Comparison of ENCODE assay signal across 29 cellular contexts in genomic region chr4:26212528-26212927, GRCh38.
"Had no signal": no experiment of that assay in that cellular context is flagged by ENCODE, and none has a peak within 500 bp of the region (broad histone marks: within the 10 kb centered on the region; RNA-seq: fewer than 3 reads in every experiment).

No MANE protein-coding gene starts in this region.

- H3K4me3 ChIP-seq: coronary artery, esophagus squamous epithelium, lung, mucosa of descending colon, psoas muscle, sigmoid colon, spleen, testis, tibial artery, upper lobe of left lung had no signal

- H3K27ac Mint-ChIP-seq: effector memory CD8-positive, alpha-beta T cell; memory B cell; mesothelial cell of epicardium; stimulated activated memory B cell treated with anti-CD40 and anti-IgM and Interleukin-4, amounts not matched to agents 10 μg/mL and 1 μg/mL and 100 μg/mL, for 72 hours had no signal

- H3K4me1 Mint-ChIP-seq: mesothelial cell of epicardium had no signal

- H3K4me1 ChIP-seq: psoas muscle, testis, upper lobe of left lung had no signal

- H3K36me3 ChIP-seq: esophagus squamous epithelium, sigmoid colon, spleen, tibial artery, upper lobe of left lung had no signal

- H3K9me3 Mint-ChIP-seq: effector memory CD8-positive, alpha-beta T cell; immature natural killer cell; mesothelial cell of epicardium; neural crest cell had no signal

- ATAC-seq: effector memory CD8-positive, alpha-beta T cell; left lobe of liver; mucosa of descending colon; natural killer cell treated with Interleukin-12 subunit alpha and Interleukin-12 subunit beta and Interleukin-15 and Interleukin-18, amount 100 ng/mL, for 72 hours; psoas muscle; right cardiac atrium; stimulated activated memory B cell treated with anti-CD40 and anti-IgM and Interleukin-4, amounts not matched to agents 10 μg/mL and 1 μg/mL and 100 μg/mL, for 72 hours; stimulated activated naive CD8-positive, alpha-beta T cell treated with anti-CD3 and anti-CD28 coated beads, Interleukin-15, Interleukin-2, amounts not matched to agents 100 U/mL and 50 U/mL, for 24 hours had no signal

- H3K36me3 Mint-ChIP-seq: immature natural killer cell; memory B cell; mesothelial cell of epicardium; stimulated activated memory B cell treated with anti-CD40 and anti-IgM and Interleukin-4, amounts not matched to agents 10 μg/mL and 1 μg/mL and 100 μg/mL, for 72 hours had no signal

- DNase-seq: effector memory CD8-positive, alpha-beta T cell; erythroblast; esophagus squamous epithelium; foreskin melanocyte; hypothalamus; immature natural killer cell; kidney; mucosa of descending colon; naive B cell; nucleus accumbens; posterior cingulate gyrus; psoas muscle; right cardiac atrium; sigmoid colon; spleen; stimulated activated CD4-positive, alpha-beta T cell treated with anti-CD3 and anti-CD28 coated beads, Interleukin-4, amount 100 ng/mL, for 4 hours; stimulated activated naive CD8-positive, alpha-beta T cell treated with anti-CD3 and anti-CD28 coated beads, Interleukin-15, Interleukin-2, amounts not matched to agents 100 U/mL and 50 U/mL, for 24 hours; substantia nigra; testis; tibial artery; upper lobe of left lung had no signal

- H3K4me3 Mint-ChIP-seq: effector memory CD8-positive, alpha-beta T cell; immature natural killer cell; memory B cell; mesothelial cell of epicardium; naive B cell; natural killer cell treated with Interleukin-12 subunit alpha and Interleukin-12 subunit beta and Interleukin-15 and Interleukin-18, amount 100 ng/mL, for 72 hours; neural crest cell; stimulated activated memory B cell treated with anti-CD40 and anti-IgM and Interleukin-4, amounts not matched to agents 10 μg/mL and 1 μg/mL and 100 μg/mL, for 72 hours had no signal

- H3K27me3 ChIP-seq: sigmoid colon, testis, upper lobe of left lung had no signal

- H3K27ac ChIP-seq: coronary artery, esophagus squamous epithelium, psoas muscle, sigmoid colon, spleen, testis, tibial artery, upper lobe of left lung had no signal

- H3K9me3 ChIP-seq: esophagus squamous epithelium, mucosa of descending colon, psoas muscle, sigmoid colon, spleen, testis, tibial artery, upper lobe of left lung had no signal
